ENCODE assay signal across 8 cellular contexts in the genomic region with DNA sequence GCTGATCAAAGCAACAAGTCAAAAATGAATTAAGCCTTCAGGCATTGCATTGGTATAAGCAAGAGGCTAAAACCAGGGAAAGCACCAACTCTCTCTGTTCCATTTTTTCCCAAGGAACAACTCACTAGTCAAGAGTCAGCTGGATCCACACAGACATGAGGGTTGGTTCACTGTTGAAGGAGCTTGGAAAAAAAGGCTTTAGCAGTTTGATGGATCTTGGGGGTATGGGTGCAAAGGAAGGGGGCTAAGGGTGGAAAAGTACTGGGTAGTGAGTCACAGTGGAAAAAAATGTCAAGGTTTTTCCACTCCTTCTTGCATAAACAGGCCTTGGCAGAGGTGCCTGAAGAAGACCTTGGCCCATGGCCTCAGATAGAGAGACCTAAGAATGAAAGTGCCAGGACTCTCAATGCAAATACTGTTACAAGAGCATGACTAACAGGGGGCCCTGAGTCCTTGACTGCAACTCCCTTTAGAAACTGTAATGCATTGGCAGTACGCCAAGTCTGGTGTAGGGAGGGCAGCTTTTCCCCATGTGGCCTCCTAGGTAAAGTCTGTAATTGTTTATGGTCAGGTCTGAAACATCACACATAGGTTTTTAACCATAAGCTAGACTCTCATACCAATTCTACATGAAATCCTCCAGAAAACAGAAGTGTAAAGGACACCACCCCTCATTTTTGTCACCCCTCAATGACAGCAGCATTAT. TPM values are rescaled to one million over a fixed set of nuclear protein-coding genes. Genes with fewer than 3 reads are reported as not detected.
A peak's percentile ranks its signal among the peaks of the same experiment; 100 is the strongest.
DNase-seq lines count a peak whose midpoint lies in the region; ATAC-seq, FAIRE-seq and TF ChIP-seq lines count a peak whose summit lies in the region.

No MANE protein-coding gene starts in this region.

- no TSS peak for BruUV-seq in mammary epithelial cell (replicated peaks; lab: Mats Ljungman, UMichigan)

- no peak for TF ChIP-seq CTCF in mammary epithelial cell (conservative IDR thresholded peaks at IDR 0.05 in 1 of 2, IDR thresholded peaks at IDR 0.05 in 1 of 2; ENCODE audit: extremely low read depth in 1 of 2, insufficient read depth in 1 of 2, low read depth in 1 of 2, low read length in 2 of 2)

- 60% methylated on average over 1 of the region's 1 CpG for WGBS in mammary epithelial cell (ENCODE audit: low coverage, missing lambda C conversion rate)

- peak overlapping the region; percentile 5 for H3K27ac ChIP-seq in mammary epithelial cell (ENCODE audit: insufficient read depth, low read depth, low read length)

- CTCF ChIA-PET in mammary epithelial cell (lab: Charles Lee; ENCODE audit: low non-redundant PET) = no interaction called here

- H3K9me3 ChIP-seq in mammary epithelial cell (replicated peaks; ENCODE audit: insufficient read depth, low read length) = no peaks in the 10 kb centered on the region

- peaks cover 20% of the 10 kb centered on the region for H3K36me3 ChIP-seq in mammary epithelial cell (ENCODE audit: insufficient read depth, low read length)

- in situ Hi-C loops in mammary epithelial cell (cut with MboI; ENCODE audit: low sequenced_read_pairs in 2 of 2) = no loop called here

- FAIRE-seq in GM12891 (lab: Jason Lieb, UNC) (peak; percentile 86), RCC 7860 (lab: Jason Lieb, UNC) (peak; percentile 76)

- intact Hi-C loops in mammary epithelial cell (cut with micrococcal nuclease) = loop anchor here (5.0 kb wide), 1 partner anchor 33 kb away; no protein-coding TSS in a partner anchor

- dilution Hi-C loops in mammary epithelial cell (cut with HindIII; ENCODE audit: low sequenced_read_pairs) = no loop called here

- ATAC-seq in GM21717 (IDR thresholded peaks at IDR 0.05; ENCODE audit: unreplicated experiment) = peak; percentile 100

- peaks cover 10% of the 10 kb centered on the region for H3K4me1 ChIP-seq in mammary epithelial cell (ENCODE audit: insufficient read depth, low read length)

- no peaks in the 10 kb centered on the region for H3K79me2 ChIP-seq in mammary epithelial cell (ENCODE audit: insufficient read depth, low read length)

- no peaks in the 10 kb centered on the region for H4K20me1 ChIP-seq in mammary epithelial cell (ENCODE audit: insufficient read depth, low read length)

- H3K9ac ChIP-seq in mammary epithelial cell (ENCODE audit: insufficient read depth, low read length) = no peak overlapping the region

- H2AFZ ChIP-seq in mammary epithelial cell (ENCODE audit: low read depth, low read length) = no peak overlapping the region

- TF ChIP-seq POLR2A in GM12891 (IDR thresholded peaks at IDR 0.05; ENCODE audit: low read depth, low read length) = no peak

- no peaks in the 10 kb centered on the region for H3K27me3 ChIP-seq in mammary epithelial cell (ENCODE audit: insufficient read depth, low read length)

- peak; percentile 42 for DNase-seq in GM12891 (ENCODE audit: insufficient read length, low spot score)
- peak; percentile 73 for DNase-seq in HT-29 (ENCODE audit: low spot score)
- DNase-seq in RCC 7860 (ENCODE audit: low spot score) = peak; percentile 84
- DNase-seq in mammary epithelial cell = peak; percentile 80
- peak; percentile 31 to 43 for DNase-seq in stimulated activated CD4-positive, alpha-beta T cell treated with anti-CD3 and anti-CD28 coated beads, Interleukin-12 subunit alpha, Interleukin-12 subunit beta, amount 100 ng/mL, for 24 hours (ENCODE audit: low read depth in 2 of 2)
- DNase-seq in globus pallidus (ENCODE audit: low spot score) = no peak
- DNase-seq in activated effector memory CD4-positive, alpha-beta T cell treated with anti-CD3 and anti-CD28 coated beads, Interleukin-2, amount 50 U/mL, for 16 hours = no peak

- no peak overlapping the region for H3K4me3 ChIP-seq in mammary epithelial cell (replicated peaks in 1 of 3; ENCODE audit: insufficient read depth in 1 of 3, low read depth in 2 of 3, low read length in 3 of 3)

- H3K4me2 ChIP-seq in mammary epithelial cell (ENCODE audit: insufficient read depth, low read depth, low read length) = peak overlapping the region; percentile 4

TF ChIP-seq in GM12891, 5 proteins besides CTCF, POLR2A, EP300 and RAD21:
- TF ChIP-seq SPI1 (IDR thresholded peaks at IDR 0.05; ENCODE audit: low read depth, low read length) = 0 out of 2 replicates have a peak, but pooled peaks have one; percentile 10
- TF ChIP-seq PAX5 (IDR thresholded peaks at IDR 0.05; ENCODE audit: insufficient read depth, low read length, severe bottlenecking) = no peak
- TF ChIP-seq TAF1 (IDR thresholded peaks at IDR 0.05; ENCODE audit: low read depth, low read length) = no peak
- TF ChIP-seq POU2F2 (IDR thresholded peaks at IDR 0.05; ENCODE audit: low read depth, low read length) = peak; percentile 79
- 0 out of 2 replicates have a peak, but pooled peaks have one; percentile 33 for TF ChIP-seq POLR2AphosphoS5 (IDR thresholded peaks at IDR 0.05; ENCODE audit: low read depth, low read length)

RNA-seq across cellular contexts. Expression of gene ACTL7A, which starts 23.7 kb away (rescaled TPM):
- not detected for polyA plus RNA-seq in GM12891 (2012; ENCODE audit: low read depth, missing spikeins)
- not detected in 2 replicates for total RNA-seq in HT-29 (2014; rRNA removed; shearing (Covaris generic))
- total RNA-seq in mammary epithelial cell = not detected
- polyA plus RNA-seq in mammary epithelial cell = not detected
- polyA minus RNA-seq in mammary epithelial cell = not detected

RNA-seq across cellular contexts. Expression of gene ACTL7B, which starts 30.0 kb away (rescaled TPM):
- 0.04 TPM for polyA plus RNA-seq in GM12891 (2012; ENCODE audit: low read depth, missing spikeins)
- not detected in 2 replicates for total RNA-seq in HT-29 (2014; rRNA removed; shearing (Covaris generic))
- not detected for total RNA-seq in mammary epithelial cell
- polyA plus RNA-seq in mammary epithelial cell = not detected
- polyA minus RNA-seq in mammary epithelial cell = not detected

RNA-seq across cellular contexts. Expression of gene ELP1, which starts 48.1 kb away (rescaled TPM):
- polyA plus RNA-seq in GM12891 (2012; ENCODE audit: low read depth, missing spikeins) = 21.0 TPM
- 14.7 and 24.4 TPM in 2 replicates for total RNA-seq in HT-29 (2014; rRNA removed; shearing (Covaris generic))
- total RNA-seq in mammary epithelial cell = 10 to 100 TPM; 24.2 to 30.2 TPM
- polyA plus RNA-seq in mammary epithelial cell = 17.6 TPM
- 23.4 TPM for polyA minus RNA-seq in mammary epithelial cell

RNA-seq across cellular contexts. Expression of gene ABITRAM, which starts 48.4 kb away (rescaled TPM):
- 9.8 TPM for polyA plus RNA-seq in GM12891 (2012; ENCODE audit: low read depth, missing spikeins)
- 4.8 and 9.8 TPM in 2 replicates for total RNA-seq in HT-29 (2014; rRNA removed; shearing (Covaris generic))
- total RNA-seq in mammary epithelial cell = 10 to 100 TPM; 13.0 to 18.5 TPM
- 14.1 TPM for polyA plus RNA-seq in mammary epithelial cell
- 2.9 TPM for polyA minus RNA-seq in mammary epithelial cell

Comparison
In these comparisons a context has a peak if more than half of its experiments do, and no peak if none do; other contexts are left out.
1. DNase-seq: peak in GM12891 (single experiment), HT-29 (single experiment), RCC 7860 (single experiment), mammary epithelial cell (single experiment) and stimulated activated CD4-positive, alpha-beta T cell treated with anti-CD3 and anti-CD28 coated beads, Interleukin-12 subunit alpha, Interleukin-12 subunit beta, amount 100 ng/mL, for 24 hours (2 of 2); none in globus pallidus (single experiment) and activated effector memory CD4-positive, alpha-beta T cell treated with anti-CD3 and anti-CD28 coated beads, Interleukin-2, amount 50 U/mL, for 16 hours (single experiment).